34 cellular contexts compared by ENCODE assay signal in genomic region chr14:76887196-76887595, GRCh38.
DNase-seq lines count a peak whose midpoint lies in the region; ATAC-seq, FAIRE-seq and TF ChIP-seq lines count a peak whose summit lies in the region.
"Had no signal": no experiment of that assay in that cellular context is flagged by ENCODE, and none has a peak within 500 bp of the region (broad histone marks: within the 10 kb centered on the region; RNA-seq: fewer than 3 reads in every experiment).

No MANE protein-coding gene starts in this region.

- no peaks in the 10 kb centered on the region for H3K36me3 ChIP-seq in SK-N-SH (replicated peaks in 1 of 2; ENCODE audit: control insufficient read depth in 1 of 2, insufficient read depth in 2 of 2, low read length in 1 of 2)
- H3K36me3 ChIP-seq: heart right ventricle, ovary, Peyer's patch, tibial nerve had no signal

- H3K4me3 ChIP-seq in SK-N-SH (ENCODE audit: low read depth in 2 of 2, low read length in 1 of 2) (no peak overlapping the region), fibroblast of mammary gland (ENCODE audit: control insufficient read depth, low read depth, low read length) (no peak overlapping the region)
- H3K4me3 ChIP-seq: coronary artery, GM12878, heart right ventricle, ovary, Peyer's patch, tibial nerve had no signal

- no peak overlapping the region for H2AFZ ChIP-seq in SK-N-SH (ENCODE audit: low read depth)

- CTCF ChIA-PET in SK-N-SH (lab: Yijun Ruan, JAX) = interaction anchor here (1.6 to 13.9 kb wide), 6 partner anchors 12 to 208 kb away, joined by 3 to 139 read pairs (median 28); no protein-coding TSS in a partner anchor

- DNase-seq in SK-N-SH (no peak), M059J (ENCODE audit: low read depth) (peak; percentile 49), fibroblast of mammary gland (ENCODE audit: low read depth) (peak; percentile 14), urothelium cell line (ENCODE audit: low spot score) (no peak), NCI-H1417 (lab: John Stamatoyannopoulos, UW) (no peak), NCI-H82 treated with DMSO at 0.1 percent for 48 hours (lab: John Stamatoyannopoulos, UW; ENCODE audit: unreplicated experiment) (no peak)
- DNase-seq: activated CD4-positive, alpha-beta T cell treated with anti-CD3 and anti-CD28 coated beads for 36 hours; activated naive CD4-positive, alpha-beta T cell treated with anti-CD3 and anti-CD28 coated beads, Interleukin-2, amount 50 U/mL, for 16 hours; activated T-cell treated with anti-CD3 and anti-CD28 coated beads for 4 hours; AML-193; CD4-positive, alpha-beta memory T cell; effector memory CD8-positive, alpha-beta T cell; foreskin keratinocyte; heart right ventricle; Karpas-422; mammary epithelial cell; MV-4-11; NCI-H1436 treated with DMSO at 0.1 percent for 48 hours; NCI-H345; ovary; Peyer's patch; stimulated activated CD4-positive, alpha-beta T cell treated with anti-CD3 and anti-CD28 coated beads, Interleukin-15, amount 100 ng/mL, for 24 hours; stimulated activated CD4-positive, alpha-beta T cell treated with anti-CD3 and anti-CD28 coated beads, Interleukin-4, amount 100 ng/mL, for 4 hours; T1000 had no signal

- H3K27ac ChIP-seq in SK-N-SH (ENCODE audit: low read depth in 2 of 2, low read length in 1 of 2) = no peak overlapping the region
- H3K27ac ChIP-seq: 22Rv1, coronary artery, foreskin keratinocyte, ovary, Peyer's patch, tibial nerve, VCaP had no signal

- H3K4me2 ChIP-seq in SK-N-SH = no peak overlapping the region

- 0 out of 3 replicates have a peak, but pooled peaks have one; percentile 26 for ATAC-seq in SK-N-SH treated with all-trans-retinoic acid at 6 μM for 48 hours
- no peak for ATAC-seq in HG03108 (IDR thresholded peaks at IDR 0.05; ENCODE audit: unreplicated experiment)
- ATAC-seq: activated CD4-positive, alpha-beta T cell treated with anti-CD3 and anti-CD28 coated beads for 36 hours; effector memory CD8-positive, alpha-beta T cell; foreskin keratinocyte; GM12878; HCT116; heart right ventricle; HepG2 had no signal

- POLR2A ChIA-PET in SK-N-SH (lab: Yijun Ruan, JAX) = no interaction called here

- no peak for TF ChIP-seq CTCF in SK-N-SH (IDR thresholded peaks at IDR 0.05)
- no peak for TF ChIP-seq CTCF in fibroblast of mammary gland (conservative IDR thresholded peaks at IDR 0.05; ENCODE audit: control insufficient read depth, insufficient read depth, low read depth, low read length)

- H3K27me3 ChIP-seq in SK-N-SH (ENCODE audit: insufficient read depth) = no peaks in the 10 kb centered on the region
- H3K27me3 ChIP-seq: heart right ventricle, ovary, Peyer's patch, tibial nerve had no signal

- H3K9me2 ChIP-seq in SK-N-SH = no peaks in the 10 kb centered on the region

- FAIRE-seq in urothelium cell line (lab: Jason Lieb, UNC) = peak; percentile 42
- FAIRE-seq: bronchial epithelial cell, GM12878, HepG2 had no signal

- H3K4me1 ChIP-seq in SK-N-SH (ENCODE audit: control insufficient read depth in 1 of 2, insufficient read depth in 2 of 2, low read depth in 1 of 2, low read length in 1 of 2) = peaks cover 0 to 15% of the 10 kb centered on the region in 2 experiments; a peak in 1 of 4 replicates
- H3K4me1 ChIP-seq: Peyer's patch, tibial nerve had no signal

- 0 out of 2 replicates have a peak, but pooled peaks cover 3% of the 10 kb centered on the region for H3K9me3 ChIP-seq in SK-N-SH
- H3K9me3 ChIP-seq: ovary had no signal

- no peak for TF ChIP-seq RAD21 in SK-N-SH (IDR thresholded peaks at IDR 0.05; ENCODE audit: low read length)

- no peaks in the 10 kb centered on the region for H3K79me2 ChIP-seq in SK-N-SH (ENCODE audit: insufficient read depth)

- TF ChIP-seq EP300 in SK-N-SH (IDR thresholded peaks at IDR 0.05; ENCODE audit: borderline replicate concordance in 1 of 2, low read depth in 1 of 2, low read length in 1 of 2) = no peak

- H4K20me1 ChIP-seq in SK-N-SH (ENCODE audit: insufficient read depth) = no peaks in the 10 kb centered on the region

- no peaks in the 10 kb centered on the region for H3F3A ChIP-seq in SK-N-SH (replicated peaks; ENCODE audit: insufficient read depth)

- WGBS in SK-N-SH (ENCODE audit: low lambda C conversion rate) = 58% methylated on average over 6 of the region's 6 CpGs

- no peak overlapping the region for H3K9ac ChIP-seq in SK-N-SH

TF ChIP-seq in SK-N-SH treated with all-trans-retinoic acid at 6 μM for 48 hours, 23 proteins besides CTCF, POLR2A, EP300 and RAD21 (continues in another document):
- TF ChIP-seq TCF4 (CRISPR knock-in tag; IDR thresholded peaks at IDR 0.05; ENCODE audit: borderline replicate concordance) (no peak), ZNF8 (CRISPR knock-in tag; IDR thresholded peaks at IDR 0.05) (no peak), ZFP3 (CRISPR knock-in tag; IDR thresholded peaks at IDR 0.05) (no peak), POU6F1 (CRISPR knock-in tag; IDR thresholded peaks at IDR 0.05; ENCODE audit: borderline replicate concordance, low read depth) (no peak), CSRNP3 (CRISPR knock-in tag; IDR thresholded peaks at IDR 0.05) (no peak), TOX (CRISPR knock-in tag; IDR thresholded peaks at IDR 0.05; ENCODE audit: borderline replicate concordance) (no peak), ZNF70 (CRISPR knock-in tag; IDR thresholded peaks at IDR 0.05) (no peak), ZC3H10 (CRISPR knock-in tag; IDR thresholded peaks at IDR 0.05) (no peak)

TF ChIP-seq in SK-N-SH, 30 proteins besides CTCF, POLR2A, EP300 and RAD21:
- TF ChIP-seq TAF1 (IDR thresholded peaks at IDR 0.05; ENCODE audit: borderline replicate concordance, low read depth, low read length) = no peak
- TF ChIP-seq EZH2phosphoT487 (IDR thresholded peaks at IDR 0.05; ENCODE audit: borderline replicate concordance, low read depth) = no peak
- no peak for TF ChIP-seq TEAD4 (IDR thresholded peaks at IDR 0.05; ENCODE audit: borderline replicate concordance, insufficient read depth)
- no peak for TF ChIP-seq USF1 (IDR thresholded peaks at IDR 0.05; ENCODE audit: borderline replicate concordance, low read depth)
- TF ChIP-seq GATA2 (CRISPR knock-in tag; IDR thresholded peaks at IDR 0.05) = no peak
- no peak for TF ChIP-seq IRF3 (IDR thresholded peaks at IDR 0.05; ENCODE audit: low read depth, low read length)
- TF ChIP-seq GABPA (IDR thresholded peaks at IDR 0.05; ENCODE audit: low read depth) = no peak
- TF ChIP-seq YY1 (IDR thresholded peaks at IDR 0.05; ENCODE audit: low read depth) = no peak
- no peak for TF ChIP-seq SMC3 (IDR thresholded peaks at IDR 0.05; ENCODE audit: low read depth, low read length)
- no peak for TF ChIP-seq USF2 (IDR thresholded peaks at IDR 0.05; ENCODE audit: borderline replicate concordance, low read depth, low read length)
- TF ChIP-seq MAX (IDR thresholded peaks at IDR 0.05; ENCODE audit: low read depth) = no peak
- TF ChIP-seq SIN3A (IDR thresholded peaks at IDR 0.05; ENCODE audit: borderline replicate concordance, low read depth, low read length) = no peak
- no peak for TF ChIP-seq FOSL2 (IDR thresholded peaks at IDR 0.05; ENCODE audit: borderline replicate concordance, low read depth)
- no peak for TF ChIP-seq NFIC (IDR thresholded peaks at IDR 0.05; ENCODE audit: borderline replicate concordance)
- TF ChIP-seq RFX5 (IDR thresholded peaks at IDR 0.05; ENCODE audit: low read length) = no peak

Comparison
In these comparisons a context has a peak if more than half of its experiments do, and no peak if none do; other contexts are left out.
1. DNase-seq: peak in M059J (single experiment) and fibroblast of mammary gland (single experiment); none in SK-N-SH (single experiment), urothelium cell line (single experiment), NCI-H1417 (0 of 3) and NCI-H82 treated with DMSO at 0.1 percent for 48 hours (single experiment).